In genomic region chr2:39696838-39697237, GRCh38 we compare ENCODE assay signal across 8 cellular contexts. TPM values are rescaled to one million over a fixed set of nuclear protein-coding genes. Genes with fewer than 3 reads are reported as not detected.
DNase-seq lines count a peak whose midpoint lies in the region; ATAC-seq and TF ChIP-seq lines count a peak whose summit lies in the region.

No MANE protein-coding gene starts in this region.

- peaks cover 12% of the 10 kb centered on the region for H3K4me1 Mint-ChIP-seq in WTC11
- H3K4me1 Mint-ChIP-seq in naive thymus-derived CD8-positive, alpha-beta T cell: no peaks in the 10 kb centered on the region

- no peaks in the 10 kb centered on the region for H3K79me2 ChIP-seq in OCI-LY7 (ENCODE audit: insufficient read depth, low read depth, low read length)

- H3K4me1 ChIP-seq in OCI-LY7 (ENCODE audit: insufficient read depth, low read length, poor library complexity, severe bottlenecking): no peaks in the 10 kb centered on the region
- peaks cover 24 to 29% of the 10 kb centered on the region in 2 donors for H3K4me1 ChIP-seq in gastrocnemius medialis

- peaks cover 25% of the 10 kb centered on the region for H3K9me3 Mint-ChIP-seq in WTC11
- H3K9me3 Mint-ChIP-seq in naive thymus-derived CD8-positive, alpha-beta T cell: peaks cover 8 to 25% (median 20%) of the 10 kb centered on the region in 9 donors

- no peak overlapping the region for H3K4me3 Mint-ChIP-seq in WTC11
- H3K4me3 Mint-ChIP-seq in naive thymus-derived CD8-positive, alpha-beta T cell: no peak overlapping the region

- POLR2A ChIA-PET in OCI-LY7 (lab: Charles Lee) (interaction anchor here (1.0 to 1.6 kb wide), 2 partner anchors 9 to 184 kb away, joined by 3 to 4 read pairs; no protein-coding TSS in a partner anchor), WTC11 (lab: Charles Lee) (no interaction called here)
- POLR2A ChIA-PET in naive thymus-derived CD8-positive, alpha-beta T cell (lab: Charles Lee): no interaction called here

- H3K9me3 ChIP-seq in OCI-LY7 (ENCODE audit: low read length): peaks cover 9% of the 10 kb centered on the region; the same call in 1 of the 2 replicates
- H3K9me3 ChIP-seq in gastrocnemius medialis: peaks cover 0 to 9% (median 0%) of the 10 kb centered on the region in 3 donors

- H3K36me3 ChIP-seq in OCI-LY7 (ENCODE audit: insufficient read depth, low read length): no peaks in the 10 kb centered on the region
- H3K36me3 ChIP-seq in gastrocnemius medialis: no peaks in the 10 kb centered on the region

- CTCF ChIA-PET in OCI-LY7 (lab: Charles Lee; ENCODE audit: unreplicated experiment) (interaction anchor here (0.6 kb wide), 1 partner anchor 472 kb away, joined by 3 read pairs; no protein-coding TSS in a partner anchor), WTC11 (lab: Charles Lee) (interaction anchor here (0.9 to 1.2 kb wide), 2 partner anchors 11 to 103 kb away, joined by 3 to 5 read pairs; no protein-coding TSS in a partner anchor)

- no peaks in the 10 kb centered on the region for H4K20me1 ChIP-seq in OCI-LY7 (ENCODE audit: insufficient read depth, low read length)

- H3K36me3 Mint-ChIP-seq in WTC11: peaks cover 23% of the 10 kb centered on the region
- peaks cover 0 to 19% (median 4%) of the 10 kb centered on the region in 3 donors for H3K36me3 Mint-ChIP-seq in naive thymus-derived CD8-positive, alpha-beta T cell

- in situ Hi-C loops in gastrocnemius medialis (cut with MboI; ENCODE audit: low sequenced_read_pairs in 4 of 4): no loop called here

- no peaks in the 10 kb centered on the region for H3K9me2 ChIP-seq in OCI-LY7 (ENCODE audit: insufficient read depth, low read length)

- peaks cover 4% of the 10 kb centered on the region; the same call in 1 of the 2 replicates for H3K27me3 Mint-ChIP-seq in WTC11 (ENCODE audit: low read depth)
- peaks cover 2 to 8% (median 8%) of the 10 kb centered on the region in 5 donors for H3K27me3 Mint-ChIP-seq in naive thymus-derived CD8-positive, alpha-beta T cell

- BruUV-seq in OCI-LY7 (replicated peaks; lab: Mats Ljungman, UMichigan): no TSS peak

- H3K27ac Mint-ChIP-seq in WTC11: no peak overlapping the region
- no peak overlapping the region for H3K27ac Mint-ChIP-seq in naive thymus-derived CD8-positive, alpha-beta T cell

- H3K27me3 ChIP-seq in gastrocnemius medialis: no peaks in the 10 kb centered on the region

- H3K4me2 ChIP-seq in OCI-LY7 (ENCODE audit: low read length): no peak overlapping the region

- no peak for TF ChIP-seq POLR2A in gastrocnemius medialis (IDR thresholded peaks at IDR 0.05)

- H2AFZ ChIP-seq in OCI-LY7 (ENCODE audit: low read length): no peak overlapping the region

- H3K27ac ChIP-seq in OCI-LY7 (ENCODE audit: low read depth, low read length, poor library complexity, severe bottlenecking): no peak overlapping the region
- H3K27ac ChIP-seq in gastrocnemius medialis: peak overlapping the region; percentile 38 to 61 (median 48)

- H3K4me3 ChIP-seq in OCI-LY7 (ENCODE audit: low read depth, low read length, poor library complexity, severe bottlenecking) (no peak overlapping the region), gastrocnemius medialis (no peak overlapping the region)

- ATAC-seq in gastrocnemius medialis (peak in 1 of 2 donors; percentile 36), WTC11 (no peak), HG03280 (IDR thresholded peaks at IDR 0.05; ENCODE audit: unreplicated experiment) (no peak), HG02852 (IDR thresholded peaks at IDR 0.05; ENCODE audit: unreplicated experiment) (no peak)
- no peak for ATAC-seq in naive thymus-derived CD8-positive, alpha-beta T cell

- peak; percentile 59 for TF ChIP-seq CTCF in OCI-LY7 (conservative IDR thresholded peaks at IDR 0.05; ENCODE audit: low read length)
- peak; percentile 19 to 36 (median 31) for TF ChIP-seq CTCF in gastrocnemius medialis (IDR thresholded peaks at IDR 0.05 in 4 of 5, conservative IDR thresholded peaks at IDR 0.05 in 1 of 5)
- no peak for TF ChIP-seq CTCF in WTC11 (IDR thresholded peaks at IDR 0.05)

- DNase-seq in GM04503 (ENCODE audit: low read depth) (peak; percentile 29), OCI-LY7 (ENCODE audit: low spot score) (peak; percentile 6), foreskin melanocyte (peak; percentile 65), gastrocnemius medialis (no peak), WTC11 (ENCODE audit: low spot score) (no peak)
- no peak for DNase-seq in naive thymus-derived CD8-positive, alpha-beta T cell

- intact Hi-C loops in OCI-LY7 (cut with micrococcal nuclease; ENCODE audit: unreplicated experiment) (no loop called here), gastrocnemius medialis (cut with DNase I; ENCODE audit: low total_unique reads) (loop anchor here (1.0 to 5.0 kb wide), 4 partner anchors 55 to 315 kb away; no protein-coding TSS in a partner anchor)

TF ChIP-seq in WTC11, 78 proteins besides CTCF, POLR2A, EP300 and RAD21:
- TF ChIP-seq STAT6 (CRISPR knock-in tag; conservative IDR thresholded peaks at IDR 0.05; ENCODE audit: low read depth) (no peak), HMGXB4 (CRISPR knock-in tag; IDR thresholded peaks at IDR 0.05) (no peak), FOXK1 (CRISPR knock-in tag; IDR thresholded peaks at IDR 0.05) (no peak), ZNF416 (CRISPR knock-in tag; IDR thresholded peaks at IDR 0.05) (no peak), ZNF425 (CRISPR knock-in tag; conservative IDR thresholded peaks at IDR 0.05) (no peak), MXD4 (CRISPR knock-in tag; IDR thresholded peaks at IDR 0.05; ENCODE audit: borderline replicate concordance) (no peak), ATF6 (CRISPR knock-in tag; IDR thresholded peaks at IDR 0.05) (no peak)

RNA-seq across cellular contexts. Expression of gene TMEM178A, which starts 31.1 kb away (rescaled TPM):
- 0.25 and 0.39 TPM in 2 replicates for total RNA-seq in OCI-LY7 (2014; rRNA removed; shearing (Covaris generic))
- total RNA-seq in OCI-LY7 (2022): 0.38 and 0.52 TPM in 2 replicates
- total RNA-seq in gastrocnemius medialis: under 1 TPM in 1 of 4 donors, not detected in 3; 0.42 TPM
- 13.6 to 14.5 TPM (median 14.1 TPM) in 3 replicates for total RNA-seq in WTC11 (2021)
- under 1 TPM; 0.47 to 0.99 TPM for total RNA-seq in naive thymus-derived CD8-positive, alpha-beta T cell
- under 1 TPM in 1 of 3 donors, not detected in 2; 0.11 TPM for polyA plus RNA-seq in naive thymus-derived CD8-positive, alpha-beta T cell

Comparison
In these comparisons a context has a peak if more than half of its experiments do, and no peak if none do; other contexts are left out.
1. DNase-seq: peak in GM04503 (single experiment), OCI-LY7 (single experiment) and foreskin melanocyte (single experiment); none in gastrocnemius medialis (0 of 2), WTC11 (single experiment) and naive thymus-derived CD8-positive, alpha-beta T cell (0 of 10).